Comparison of ENCODE assay signal across 14 cellular contexts in genomic region chr9:122226758-122227575, GRCh38.
DNase-seq lines count a peak whose midpoint lies in the region; ATAC-seq and TF ChIP-seq lines count a peak whose summit lies in the region.
"Had no signal": no experiment of that assay in that cellular context is flagged by ENCODE, and none has a peak within 500 bp of the region (broad histone marks: within the 10 kb centered on the region; RNA-seq: fewer than 3 reads in every experiment).

No MANE protein-coding gene starts in this region.

- H3K36me3 ChIP-seq in ES-I3 (ENCODE audit: insufficient read depth, low read length) (no peaks in the 10 kb centered on the region), NT2/D1 (ENCODE audit: insufficient read depth, insufficient read length, low read length) (no peaks in the 10 kb centered on the region), iPS-18a (ENCODE audit: control insufficient read depth, low read depth, low read length) (no peaks in the 10 kb centered on the region), parathyroid adenoma (ENCODE audit: control insufficient read depth, insufficient read depth, low read length) (no peaks in the 10 kb centered on the region)
- H3K36me3 ChIP-seq: colonic mucosa, HAP-1 had no signal

- DNase-seq in NT2/D1 (ENCODE audit: low read depth, low spot score) = no peak
- no peak for DNase-seq in NCI-H1436 treated with DMSO at 0.1 percent for 48 hours (lab: John Stamatoyannopoulos, UW)
- no peak for DNase-seq in NCI-H2081 (lab: John Stamatoyannopoulos, UW)
- DNase-seq in stimulated activated CD4-positive, alpha-beta T cell treated with anti-CD3 and anti-CD28 coated beads, Interleukin-4, amount 100 ng/mL, for 1 hour = no peak
- DNase-seq: CD4-positive, CD25-positive, alpha-beta regulatory T cell; colonic mucosa; foreskin melanocyte; KG1; small intestine had no signal

- H3K9me3 ChIP-seq in ES-I3 (ENCODE audit: control insufficient read depth, insufficient read depth, low read length) (no peaks in the 10 kb centered on the region), NT2/D1 (ENCODE audit: insufficient read depth, low read length) (no peaks in the 10 kb centered on the region), iPS-18a (ENCODE audit: control insufficient read depth, low read depth, low read length) (no peaks in the 10 kb centered on the region), parathyroid adenoma (ENCODE audit: control insufficient read depth, low read length) (no peaks in the 10 kb centered on the region)
- H3K9me3 ChIP-seq: colonic mucosa, HAP-1 had no signal

- H3K27ac ChIP-seq in iPS-18a (ENCODE audit: low read length) (no peak overlapping the region), parathyroid adenoma (no peak overlapping the region)
- H3K27ac ChIP-seq: colonic mucosa had no signal

- H3K9ac ChIP-seq in ES-I3 (ENCODE audit: low read depth, low read length) (peak overlapping the region; percentile 31; the same call in 1 of the 2 replicates), NT2/D1 (ENCODE audit: insufficient read length, low read depth) (no peak overlapping the region), iPS-18a (ENCODE audit: low read length) (no peak overlapping the region), parathyroid adenoma (no peak overlapping the region)

- TF ChIP-seq CTCF in parathyroid adenoma (IDR thresholded peaks at IDR 0.05) = no peak

- no peaks in the 10 kb centered on the region; the same call in 1 of the 2 replicates for H3K4me1 ChIP-seq in ES-I3 (ENCODE audit: insufficient read depth, low read length)
- peaks cover 4% of the 10 kb centered on the region for H3K4me1 ChIP-seq in NT2/D1 (ENCODE audit: insufficient read depth, insufficient read length)
- H3K4me1 ChIP-seq in iPS-18a (ENCODE audit: control insufficient read depth, low read depth, low read length) = peaks cover 10% of the 10 kb centered on the region
- no peaks in the 10 kb centered on the region for H3K4me1 ChIP-seq in parathyroid adenoma
- H3K4me1 ChIP-seq: colonic mucosa had no signal

- H3K4me3 ChIP-seq in NT2/D1 (ENCODE audit: insufficient read length, low read depth) = peak overlapping the region; percentile 5
- H3K4me3 ChIP-seq in iPS-18a (ENCODE audit: low read length) = peak overlapping the region; percentile 19
- H3K4me3 ChIP-seq in parathyroid adenoma (ENCODE audit: low read depth, low read length) = peak overlapping the region; percentile 14
- H3K4me3 ChIP-seq: colonic mucosa, HAP-1 had no signal

- no peak for ATAC-seq in HG03175 (IDR thresholded peaks at IDR 0.05; ENCODE audit: unreplicated experiment)

- H2AFZ ChIP-seq in parathyroid adenoma = no peak overlapping the region

- H3K79me2 ChIP-seq in parathyroid adenoma = no peaks in the 10 kb centered on the region

- H3K27me3 ChIP-seq in NT2/D1 (ENCODE audit: insufficient read depth, insufficient read length) (peaks cover 98% of the 10 kb centered on the region), iPS-18a (ENCODE audit: control insufficient read depth, insufficient read depth, low read length) (peaks cover 100% of the 10 kb centered on the region), parathyroid adenoma (ENCODE audit: control insufficient read depth, insufficient read depth, low read length) (peaks cover 7% of the 10 kb centered on the region)

- no peak overlapping the region for H3K4me2 ChIP-seq in parathyroid adenoma (ENCODE audit: low read length)
